In the genomic region with DNA sequence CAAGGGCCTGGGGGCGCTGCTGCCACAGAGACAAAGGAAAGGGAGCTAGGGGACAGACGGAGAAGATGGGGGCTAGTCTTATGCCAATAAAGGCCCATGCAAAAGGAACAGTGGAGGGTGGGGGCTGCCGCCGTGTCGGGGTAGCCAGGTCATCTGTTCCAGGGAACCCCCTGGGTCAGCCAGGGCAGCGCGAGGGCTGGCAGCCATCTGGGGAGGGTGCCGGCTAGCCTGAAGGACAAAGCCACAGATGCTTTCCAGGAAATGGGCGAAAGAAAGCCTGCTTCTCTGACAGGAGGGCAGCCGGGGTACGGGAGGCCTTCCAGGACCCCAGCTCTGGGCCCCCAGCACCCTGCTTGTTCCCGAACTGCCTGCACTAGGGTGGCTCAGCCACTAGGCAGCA, we compare ENCODE assay signal across 27 cellular contexts.
"Had no signal": no experiment of that assay in that cellular context is flagged by ENCODE, and none has a peak within 500 bp of the region (broad histone marks: within the 10 kb centered on the region; RNA-seq: fewer than 3 reads in every experiment).

No MANE protein-coding gene starts in this region.

- DNase-seq: activated CD4-positive, alpha-beta T cell treated with anti-CD3 and anti-CD28 coated beads for 48 hours; activated CD4-positive, alpha-beta T cell treated with anti-CD3 and anti-CD28 coated beads, Interleukin-2, amount 50 U/mL, for 4 hours; activated CD4-positive, CD25-positive, alpha-beta regulatory T cell treated with anti-CD3 and anti-CD28 coated beads, Interleukin-2, amount 50 U/mL, for 72 hours; activated CD8-positive, alpha-beta T cell treated with anti-CD3 and anti-CD28 coated beads, Interleukin-2, amount 10 ng/mL, durations not matched to agents 7 days and 5 days; activated gamma-delta T cell; activated naive CD4-positive, alpha-beta T cell treated with anti-CD3 and anti-CD28 coated beads for 36 hours; activated naive CD8-positive, alpha-beta T cell treated with anti-CD3 and anti-CD28 coated beads for 36 hours; activated T-cell treated with anti-CD3 and anti-CD28 coated beads, Interleukin-2, amount 50 U/mL, for 24 hours; anterior cingulate cortex; central memory CD4-positive, alpha-beta T cell; Karpas-422; NCI-H1105 treated with DMSO at 0.1 percent for 48 hours; NCI-H1436 treated with DMSO at 0.1 percent for 48 hours; NCI-H187; NCI-H2081; NCI-H510A treated with DMSO at 0.1 percent for 48 hours; NCI-H69; NK-92 treated with Interleukin-12 subunit alpha and Interleukin-12 subunit beta, amount 100 ng/mL, for 24 hours; OCI-M1; Right ventricle myocardium superior; RPMI8226; SJCRH30; T-helper 17 cell; T-helper 9 cell had no signal

- H3K4me1 Mint-ChIP-seq: T-helper 17 cell, WTC11 had no signal

- H3K27ac ChIP-seq: adrenal gland, SJCRH30 had no signal

- H3K9me3 Mint-ChIP-seq: activated naive CD4-positive, alpha-beta T cell treated with anti-CD3 and anti-CD28 coated beads for 36 hours; activated naive CD8-positive, alpha-beta T cell treated with anti-CD3 and anti-CD28 coated beads for 36 hours; activated T-cell treated with anti-CD3 and anti-CD28 coated beads, Interleukin-2, amount 50 U/mL, for 24 hours; WTC11 had no signal

- H3K4me3 Mint-ChIP-seq: activated CD8-positive, alpha-beta T cell treated with anti-CD3 and anti-CD28 coated beads, Interleukin-2, amount 10 ng/mL, durations not matched to agents 7 days and 5 days; activated naive CD4-positive, alpha-beta T cell treated with anti-CD3 and anti-CD28 coated beads for 36 hours; activated naive CD8-positive, alpha-beta T cell treated with anti-CD3 and anti-CD28 coated beads for 36 hours; activated T-cell treated with anti-CD3 and anti-CD28 coated beads, Interleukin-2, amount 50 U/mL, for 24 hours; T-helper 17 cell; WTC11 had no signal

- H3K27ac Mint-ChIP-seq: activated CD8-positive, alpha-beta T cell treated with anti-CD3 and anti-CD28 coated beads, Interleukin-2, amount 10 ng/mL, durations not matched to agents 7 days and 5 days; activated naive CD4-positive, alpha-beta T cell treated with anti-CD3 and anti-CD28 coated beads for 36 hours; activated naive CD8-positive, alpha-beta T cell treated with anti-CD3 and anti-CD28 coated beads for 36 hours; activated T-cell treated with anti-CD3 and anti-CD28 coated beads, Interleukin-2, amount 50 U/mL, for 24 hours; T-helper 17 cell had no signal

- H3K27me3 ChIP-seq: adrenal gland, SJCRH30 had no signal

- H3K4me3 ChIP-seq: adrenal gland, SJCRH30 had no signal

- H3K36me3 Mint-ChIP-seq: WTC11 had no signal

- ATAC-seq: activated CD8-positive, alpha-beta T cell treated with anti-CD3 and anti-CD28 coated beads, Interleukin-2, amount 10 ng/mL, durations not matched to agents 7 days and 5 days; Panc1; T-helper 17 cell; WTC11 had no signal

- H3K27me3 Mint-ChIP-seq: activated naive CD8-positive, alpha-beta T cell treated with anti-CD3 and anti-CD28 coated beads for 36 hours; activated T-cell treated with anti-CD3 and anti-CD28 coated beads, Interleukin-2, amount 50 U/mL, for 24 hours; T-helper 17 cell had no signal

- H3K9me3 ChIP-seq: adrenal gland, SJCRH30 had no signal
